ENCODE assay signal across 25 cellular contexts in genomic region chr1:10467078-10467477, GRCh38. TPM values are rescaled to one million over a fixed set of nuclear protein-coding genes. Genes with fewer than 3 reads are reported as not detected.
DNase-seq lines count a peak whose midpoint lies in the region; ATAC-seq, FAIRE-seq and TF ChIP-seq lines count a peak whose summit lies in the region.
"Had no signal": no experiment of that assay in that cellular context is flagged by ENCODE, and none has a peak within 500 bp of the region (broad histone marks: within the 10 kb centered on the region; RNA-seq: fewer than 3 reads in every experiment).

No MANE protein-coding gene starts in this region.

- H3K27me3 Mint-ChIP-seq in Caco-2 (ENCODE audit: insufficient read depth, unreplicated experiment): no peaks in the 10 kb centered on the region
- H3K27me3 Mint-ChIP-seq: CD4-positive, alpha-beta T cell; CD8-positive, alpha-beta memory T cell had no signal

- H3K9me3 Mint-ChIP-seq in Caco-2 (ENCODE audit: unreplicated experiment): no peaks in the 10 kb centered on the region
- H3K9me3 Mint-ChIP-seq: CD4-positive, alpha-beta T cell; CD8-positive, alpha-beta memory T cell had no signal

- H3K23ac ChIP-seq in trophoblast cell (ENCODE audit: low read length): no peak overlapping the region

- no peak overlapping the region for H4K91ac ChIP-seq in trophoblast cell (ENCODE audit: low read depth, low read length)

- H2AFZ ChIP-seq in trophoblast cell (ENCODE audit: insufficient read depth, low read length, poor library complexity): no peak overlapping the region

- H3K18ac ChIP-seq in trophoblast cell (ENCODE audit: low read length): no peak overlapping the region

- H2BK12ac ChIP-seq in trophoblast cell (ENCODE audit: low read length): no peak overlapping the region

- DNase-seq in Caco-2 (peak; percentile 54 to 66), islet precursor cell (peak; percentile 56), trophoblast cell (peak; percentile 83 to 93), H54 (ENCODE audit: insufficient read length, low spot score) (no peak)
- DNase-seq: 8988T; ACHN; AML-193; BE2C; Calu3; CD4-positive, alpha-beta T cell; CD8-positive, alpha-beta memory T cell; DMS53; DMS79 treated with DMSO at 0.1 percent for 48 hours; GF-D8; GOT3; H7; HCEC 1CT had no signal

- TF ChIP-seq POLR2A in H54 (IDR thresholded peaks at IDR 0.05; ENCODE audit: low read depth, low read length): no peak

- POLR2A ChIA-PET in Caco-2 (lab: Charles Lee): no interaction called here

- CTCF ChIA-PET in Caco-2 (lab: Charles Lee): no interaction called here

- no peak overlapping the region for H2BK120ac ChIP-seq in trophoblast cell (ENCODE audit: insufficient read depth, low read length, poor library complexity)

- no CpG with 5 or more reads among the region's 2 CpGs for WGBS in trophoblast cell (ENCODE audit: extremely low coverage, insufficient coverage, insufficient read length)

- H3K4me3 Mint-ChIP-seq in Caco-2 (ENCODE audit: unreplicated experiment): no peak overlapping the region
- H3K4me3 Mint-ChIP-seq: CD14-positive monocyte; CD4-positive, alpha-beta T cell; CD8-positive, alpha-beta memory T cell had no signal

- no peak overlapping the region for H3K14ac ChIP-seq in trophoblast cell (ENCODE audit: low read length)

- intact Hi-C loops in Caco-2 (cut with micrococcal nuclease; ENCODE audit: unreplicated experiment): no loop called here

- H3K36me3 ChIP-seq in Caco-2 (ENCODE audit: control insufficient read depth, insufficient read depth, low read length): peaks cover 5% of the 10 kb centered on the region
- H3K36me3 ChIP-seq in trophoblast cell (ENCODE audit: control insufficient read depth in 1 of 2, insufficient read depth in 2 of 2, low read length in 2 of 2): peaks cover 44 to 55% of the 10 kb centered on the region in 2 experiments

- no peak overlapping the region for H4K12ac ChIP-seq in trophoblast cell (ENCODE audit: low read depth, low read length)

- peaks cover 62% of the 10 kb centered on the region for H3K36me3 Mint-ChIP-seq in Caco-2 (ENCODE audit: insufficient read depth, unreplicated experiment)

- H3K79me2 ChIP-seq in trophoblast cell (ENCODE audit: control insufficient read depth, insufficient read depth, low read length, poor library complexity): peaks cover 4% of the 10 kb centered on the region

- no peak overlapping the region for H2BK5ac ChIP-seq in trophoblast cell (ENCODE audit: low read depth, low read length, poor library complexity)

- H3K4me2 ChIP-seq in trophoblast cell (ENCODE audit: low read length): no peak overlapping the region
- H3K4me2 ChIP-seq: A549 had no signal

- no peak overlapping the region for H3K4me3 ChIP-seq in Caco-2 (ENCODE audit: low read depth, low read length)
- H3K4me3 ChIP-seq in trophoblast cell (ENCODE audit: low read depth, low read length): no peak overlapping the region
- H3K4me3 ChIP-seq: A549; BLaER1 treated with 17β-estradiol and CSF1 and Interleukin-3, amounts not matched to agents 10 nM and 100 nM had no signal

- no peak overlapping the region for H2AK5ac ChIP-seq in trophoblast cell (ENCODE audit: low read length)

- no peak overlapping the region for H3K27ac Mint-ChIP-seq in Caco-2 (ENCODE audit: unreplicated experiment)
- H3K27ac Mint-ChIP-seq: CD4-positive, alpha-beta T cell; CD8-positive, alpha-beta memory T cell had no signal

- ATAC-seq in GM18511 (IDR thresholded peaks at IDR 0.05; ENCODE audit: unreplicated experiment): no peak
- no peak for ATAC-seq in HG02938 (IDR thresholded peaks at IDR 0.05; ENCODE audit: unreplicated experiment)
- ATAC-seq: A549 had no signal

- H3K9ac ChIP-seq in trophoblast cell (ENCODE audit: low read length): no peak overlapping the region

- no peak overlapping the region for H3K4ac ChIP-seq in trophoblast cell (ENCODE audit: low read depth, low read length)

- peaks cover 7% of the 10 kb centered on the region for H3K4me1 Mint-ChIP-seq in Caco-2 (ENCODE audit: low read depth, unreplicated experiment)

- H3K4me1 ChIP-seq in Caco-2 (0 out of 2 replicates have a peak, but pooled peaks cover 4% of the 10 kb centered on the region), trophoblast cell (ENCODE audit: control insufficient read depth in 1 of 2, insufficient read depth in 2 of 2, low read length in 2 of 2) (peaks cover 0 to 3% of the 10 kb centered on the region in 2 experiments)
- H3K4me1 ChIP-seq: BE2C had no signal

- no peak for TF ChIP-seq CTCF in Caco-2 (IDR thresholded peaks at IDR 0.05; ENCODE audit: insufficient read depth in 1 of 2, low read depth in 1 of 2, low read length in 1 of 2, severe bottlenecking in 1 of 2, unreplicated experiment in 1 of 2)

- BruUV-seq in Caco-2 (replicated peaks; lab: Mats Ljungman, UMichigan): no TSS peak

- H3K79me1 ChIP-seq in trophoblast cell (ENCODE audit: low read length): peaks cover 4% of the 10 kb centered on the region

- no peak overlapping the region for H4K8ac ChIP-seq in trophoblast cell (ENCODE audit: low read depth, low read length)

- H3K27me3 ChIP-seq in Caco-2 (replicated peaks; ENCODE audit: control insufficient read depth, insufficient read depth, low read length) (no peaks in the 10 kb centered on the region), trophoblast cell (ENCODE audit: insufficient read depth, low read length) (no peaks in the 10 kb centered on the region)
- H3K27me3 ChIP-seq: BE2C; BLaER1 treated with 17β-estradiol and CSF1 and Interleukin-3, amounts not matched to agents 10 nM and 100 nM had no signal

- H3K9me3 ChIP-seq in Caco-2 (no peaks in the 10 kb centered on the region), trophoblast cell (ENCODE audit: insufficient read depth, low read depth, low read length) (peaks cover 2% of the 10 kb centered on the region)
- H3K9me3 ChIP-seq: A549; BE2C; BLaER1 treated with 17β-estradiol and CSF1 and Interleukin-3, amounts not matched to agents 10 nM and 100 nM had no signal

- H3K27ac ChIP-seq in trophoblast cell (ENCODE audit: low read depth, low read length): no peak overlapping the region
- H3K27ac ChIP-seq: A549; BLaER1 treated with 17β-estradiol and CSF1 and Interleukin-3, amounts not matched to agents 10 nM and 100 nM had no signal

- FAIRE-seq in H54 (lab: Jason Lieb, UNC): no peak
- FAIRE-seq: A549, GM12891, GM18507 had no signal

RNA-seq across cellular contexts. Expression of gene DFFA, which starts 5.3 kb away (rescaled TPM):
- 80.2 and 80.4 TPM in 2 replicates for total RNA-seq in Caco-2 (2022)
- 37.3 and 37.9 TPM in 2 replicates for polyA plus RNA-seq in trophoblast cell (2013)

RNA-seq across cellular contexts. Expression of gene PEX14, which starts 7.7 kb away (rescaled TPM):
- total RNA-seq in Caco-2 (2022): 19.9 and 22.2 TPM in 2 replicates
- polyA plus RNA-seq in trophoblast cell (2013): 19.2 and 19.5 TPM in 2 replicates

RNA-seq across cellular contexts. Expression of gene CORT, which starts 17.2 kb away (rescaled TPM):
- 0.79 TPM in 1 of 2 replicates, not detected in the other for total RNA-seq in Caco-2 (2022)
- polyA plus RNA-seq in trophoblast cell (2013): 0.26 and 0.40 TPM in 2 replicates
- total RNA-seq: Calu3, G401 had no signal
- polyA plus RNA-seq: CD14-positive monocyte; CD8-positive, alpha-beta memory T cell had no signal

RNA-seq across cellular contexts. Expression of gene CENPS, which starts 36.8 kb away (rescaled TPM):
- total RNA-seq in Caco-2 (2022): 20.1 and 23.1 TPM in 2 replicates
- polyA plus RNA-seq in trophoblast cell (2013): 9.9 and 10.6 TPM in 2 replicates
